ENCODE assay signal across 25 cellular contexts in the genomic region with DNA sequence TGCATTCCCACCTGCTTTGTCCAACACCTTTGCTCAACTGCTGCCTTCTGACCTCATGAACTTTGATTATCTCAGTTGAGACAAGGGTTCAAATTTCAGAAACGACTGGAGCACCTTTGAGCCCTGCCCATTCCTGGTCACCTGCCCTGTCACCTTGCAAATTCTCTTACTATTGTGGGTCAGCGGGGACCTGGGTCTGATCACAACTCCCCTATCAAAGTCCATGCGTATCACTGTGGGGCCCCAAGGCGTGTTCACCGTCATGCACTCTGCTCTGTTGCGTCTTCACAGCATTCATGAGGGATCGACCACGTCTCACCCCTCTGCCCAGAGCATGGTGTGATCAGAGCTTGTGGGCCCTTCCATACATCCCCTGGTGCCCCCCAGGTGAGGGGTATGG. TPM values are rescaled to one million over a fixed set of nuclear protein-coding genes. Genes with fewer than 3 reads are reported as not detected.
A peak's percentile ranks its signal among the peaks of the same experiment; 100 is the strongest.
DNase-seq lines count a peak whose midpoint lies in the region; ATAC-seq and TF ChIP-seq lines count a peak whose summit lies in the region.
"Had no signal": no experiment of that assay in that cellular context is flagged by ENCODE, and none has a peak within 500 bp of the region (broad histone marks: within the 10 kb centered on the region; RNA-seq: fewer than 3 reads in every experiment).

No MANE protein-coding gene starts in this region.

- intact Hi-C loops in mucosa of descending colon (cut with DNase I, micrococcal nuclease) = no loop called here
- intact Hi-C loops in sigmoid colon (cut with DNase I) = no loop called here
- intact Hi-C loops in activated T-helper 1 cell treated with anti-CD3 and anti-CD28 coated beads, Interleukin-12 subunit alpha, Interleukin-12 subunit beta, Interleukin-2, Interleukin-4 antibody, amounts not matched to agents 30 ng/mL and 10 ng/mL and 1 ng/mL, durations not matched to agents 14 hours and 24 hours and 36 hours (cut with micrococcal nuclease) = no loop called here

- TF ChIP-seq EP300 in sigmoid colon (IDR thresholded peaks at IDR 0.05) = no peak

- H3K4me3 Mint-ChIP-seq in activated T-helper 1 cell treated with anti-CD3 and anti-CD28 coated beads, Interleukin-12 subunit alpha, Interleukin-12 subunit beta, Interleukin-2, Interleukin-4 antibody, amounts not matched to agents 30 ng/mL and 10 ng/mL and 1 ng/mL, durations not matched to agents 14 hours and 24 hours and 36 hours = no peak overlapping the region
- H3K4me3 Mint-ChIP-seq: activated CD4-positive, alpha-beta T cell treated with anti-CD3 and anti-CD28 coated beads for 36 hours; effector memory CD8-positive, alpha-beta T cell; naive thymus-derived CD4-positive, alpha-beta T cell had no signal

- no peak for TF ChIP-seq POLR2A in sigmoid colon (IDR thresholded peaks at IDR 0.05)

- no peaks in the 10 kb centered on the region for H3K36me3 ChIP-seq in mucosa of descending colon (ENCODE audit: low read depth)
- H3K36me3 ChIP-seq in sigmoid colon = peaks cover 0 to 7% (median 2%) of the 10 kb centered on the region in 4 donors
- H3K36me3 ChIP-seq in smooth muscle cell (ENCODE audit: low read depth) = no peaks in the 10 kb centered on the region
- H3K36me3 ChIP-seq: gastrocnemius medialis, upper lobe of left lung had no signal

- H3K27ac ChIP-seq in 22Rv1 (peak overlapping the region; percentile 92), cingulate gyrus (ENCODE audit: low read depth, low read length) (peak overlapping the region; percentile 99), sigmoid colon (peak overlapping the region in 3 of 4 donors; percentile 77 to 83 (median 80)), smooth muscle cell (ENCODE audit: low read depth) (no peak overlapping the region)
- H3K27ac ChIP-seq: BLaER1, gastrocnemius medialis had no signal

- DNase-seq in mucosa of descending colon (peak in 2 of 3 donors; percentile 28 to 29), sigmoid colon (no peak), smooth muscle cell (lab: John Stamatoyannopoulos, UW; ENCODE audit: unreplicated experiment) (no peak)
- no peak for DNase-seq in activated T-helper 1 cell treated with anti-CD3 and anti-CD28 coated beads, Interleukin-12 subunit alpha, Interleukin-12 subunit beta, Interleukin-2, Interleukin-4 antibody, amounts not matched to agents 30 ng/mL and 10 ng/mL and 1 ng/mL, durations not matched to agents 14 hours and 24 hours and 36 hours (ENCODE audit: low spot score)
- no peak for DNase-seq in activated effector memory CD4-positive, alpha-beta T cell treated with Interleukin-2 at 50 U/mL for 16 hours
- DNase-seq: activated CD4-positive, alpha-beta T cell treated with anti-CD3 and anti-CD28 coated beads for 36 hours; DND-41; effector memory CD8-positive, alpha-beta T cell; gastrocnemius medialis; Kasumi-1; naive thymus-derived CD4-positive, alpha-beta T cell; NCI-H1048; NCI-H1930; NCI-H226; OCI-M1; SIG-M5; stimulated activated CD4-positive, alpha-beta T cell treated with anti-CD3 and anti-CD28 coated beads, Interleukin-1b, Interleukin-23, amount 100 ng/mL, for 48 hours; upper lobe of left lung had no signal

- WGBS in sigmoid colon, 2 donors = 59 to 82% methylated on average over 8 of the region's 8 CpGs
- WGBS in smooth muscle cell (ENCODE audit: low lambda C conversion rate) = 95% methylated on average over 8 of the region's 8 CpGs

- peaks cover 55% of the 10 kb centered on the region for H4K20me1 ChIP-seq in smooth muscle cell (ENCODE audit: low read depth)

- no peak overlapping the region for H2AFZ ChIP-seq in smooth muscle cell (ENCODE audit: low read depth)

- H3K4me1 Mint-ChIP-seq in activated T-helper 1 cell treated with anti-CD3 and anti-CD28 coated beads, Interleukin-12 subunit alpha, Interleukin-12 subunit beta, Interleukin-2, Interleukin-4 antibody, amounts not matched to agents 30 ng/mL and 10 ng/mL and 1 ng/mL, durations not matched to agents 14 hours and 24 hours and 36 hours (ENCODE audit: low read depth) = no peaks in the 10 kb centered on the region
- H3K4me1 Mint-ChIP-seq: activated CD4-positive, alpha-beta T cell treated with anti-CD3 and anti-CD28 coated beads for 36 hours had no signal

- peaks cover 65% of the 10 kb centered on the region for H3K4me1 ChIP-seq in mucosa of descending colon (ENCODE audit: low read depth)
- peaks cover 0 to 72% (median 66%) of the 10 kb centered on the region in 4 donors for H3K4me1 ChIP-seq in sigmoid colon
- peaks cover 34% of the 10 kb centered on the region for H3K4me1 ChIP-seq in smooth muscle cell (ENCODE audit: low read depth)
- H3K4me1 ChIP-seq: gastrocnemius medialis had no signal

- TF ChIP-seq CTCF in 22Rv1 (IDR thresholded peaks at IDR 0.05) (no peak), mucosa of descending colon (IDR thresholded peaks at IDR 0.05) (no peak), sigmoid colon (IDR thresholded peaks at IDR 0.05) (no peak), smooth muscle cell (IDR thresholded peaks at IDR 0.05; ENCODE audit: borderline replicate concordance, insufficient read depth, poor library complexity, severe bottlenecking) (no peak)

- no peak overlapping the region for H3K4me2 ChIP-seq in smooth muscle cell
- H3K4me2 ChIP-seq: BLaER1 had no signal

- H3K9me3 ChIP-seq in mucosa of descending colon = no peaks in the 10 kb centered on the region
- H3K9me3 ChIP-seq in sigmoid colon = no peaks in the 10 kb centered on the region
- H3K9me3 ChIP-seq in smooth muscle cell (replicated peaks; ENCODE audit: low read depth) = no peaks in the 10 kb centered on the region
- H3K9me3 ChIP-seq: BLaER1, esophagus muscularis mucosa, gastrocnemius medialis, upper lobe of left lung had no signal

- peaks cover 17% of the 10 kb centered on the region for H3K79me2 ChIP-seq in smooth muscle cell (ENCODE audit: low read depth)

- H3K27me3 ChIP-seq in sigmoid colon = no peaks in the 10 kb centered on the region
- H3K27me3 ChIP-seq in smooth muscle cell (ENCODE audit: low read depth) = no peaks in the 10 kb centered on the region
- H3K27me3 ChIP-seq: BLaER1, esophagus muscularis mucosa, gastrocnemius medialis, upper lobe of left lung had no signal

- no peaks in the 10 kb centered on the region for H3K9me3 Mint-ChIP-seq in activated T-helper 1 cell treated with anti-CD3 and anti-CD28 coated beads, Interleukin-12 subunit alpha, Interleukin-12 subunit beta, Interleukin-2, Interleukin-4 antibody, amounts not matched to agents 30 ng/mL and 10 ng/mL and 1 ng/mL, durations not matched to agents 14 hours and 24 hours and 36 hours
- H3K9me3 Mint-ChIP-seq: activated naive CD4-positive, alpha-beta T cell treated with anti-CD3 and anti-CD28 coated beads, Interleukin-2, amount 50 U/mL, for 72 hours; effector memory CD8-positive, alpha-beta T cell; naive thymus-derived CD4-positive, alpha-beta T cell had no signal

- H3K27me3 Mint-ChIP-seq in activated T-helper 1 cell treated with anti-CD3 and anti-CD28 coated beads, Interleukin-12 subunit alpha, Interleukin-12 subunit beta, Interleukin-2, Interleukin-4 antibody, amounts not matched to agents 30 ng/mL and 10 ng/mL and 1 ng/mL, durations not matched to agents 14 hours and 24 hours and 36 hours (ENCODE audit: insufficient read depth) = peaks cover 5% of the 10 kb centered on the region

- no peaks in the 10 kb centered on the region for H3K36me3 Mint-ChIP-seq in activated T-helper 1 cell treated with anti-CD3 and anti-CD28 coated beads, Interleukin-12 subunit alpha, Interleukin-12 subunit beta, Interleukin-2, Interleukin-4 antibody, amounts not matched to agents 30 ng/mL and 10 ng/mL and 1 ng/mL, durations not matched to agents 14 hours and 24 hours and 36 hours (ENCODE audit: low read depth)
- H3K36me3 Mint-ChIP-seq: activated naive CD4-positive, alpha-beta T cell treated with anti-CD3 and anti-CD28 coated beads, Interleukin-2, amount 50 U/mL, for 72 hours; naive thymus-derived CD4-positive, alpha-beta T cell had no signal

- no peak overlapping the region for H3K4me3 ChIP-seq in mucosa of descending colon
- no peak overlapping the region for H3K4me3 ChIP-seq in sigmoid colon
- no peak overlapping the region for H3K4me3 ChIP-seq in smooth muscle cell
- H3K4me3 ChIP-seq: BLaER1, esophagus muscularis mucosa, gastrocnemius medialis, upper lobe of left lung had no signal

- no peaks in the 10 kb centered on the region for H3F3A ChIP-seq in smooth muscle cell (ENCODE audit: low read depth)

- ATAC-seq in mucosa of descending colon (no peak), GM18520 (IDR thresholded peaks at IDR 0.05; ENCODE audit: unreplicated experiment) (no peak)
- ATAC-seq: activated CD4-positive, alpha-beta T cell treated with anti-CD3 and anti-CD28 coated beads for 36 hours; activated naive CD4-positive, alpha-beta T cell treated with anti-CD3 and anti-CD28 coated beads, Interleukin-2, amount 50 U/mL, for 72 hours; effector memory CD8-positive, alpha-beta T cell; gastrocnemius medialis; HCT116; naive thymus-derived CD4-positive, alpha-beta T cell had no signal

- H3K27ac Mint-ChIP-seq in activated T-helper 1 cell treated with anti-CD3 and anti-CD28 coated beads, Interleukin-12 subunit alpha, Interleukin-12 subunit beta, Interleukin-2, Interleukin-4 antibody, amounts not matched to agents 30 ng/mL and 10 ng/mL and 1 ng/mL, durations not matched to agents 14 hours and 24 hours and 36 hours = no peak overlapping the region
- H3K27ac Mint-ChIP-seq: activated CD4-positive, alpha-beta T cell treated with anti-CD3 and anti-CD28 coated beads for 36 hours; activated naive CD4-positive, alpha-beta T cell treated with anti-CD3 and anti-CD28 coated beads, Interleukin-2, amount 50 U/mL, for 72 hours; effector memory CD8-positive, alpha-beta T cell; naive thymus-derived CD4-positive, alpha-beta T cell had no signal

- H3K9ac ChIP-seq in smooth muscle cell (ENCODE audit: low read depth) = no peak overlapping the region
- H3K9ac ChIP-seq: BLaER1 had no signal

RNA-seq across cellular contexts. Expression of a gene that starts 12.9 kb away (rescaled TPM):
- 100 to 1,000 TPM; 355 to 752 (median 384) TPM for total RNA-seq in mucosa of descending colon
- 10 to 100 TPM; 38.2 to 78.7 (median 42.9) TPM for total RNA-seq in sigmoid colon
- 100 to 1,000 TPM in 1 of 3 donors, 10 to 100 TPM in 2; 18.6 to 125 (median 31.7) TPM for polyA plus RNA-seq in sigmoid colon
- 51.5 and 71.0 TPM in 2 replicates for total RNA-seq in smooth muscle cell
- polyA plus RNA-seq in smooth muscle cell = 39.9 and 69.9 TPM in 2 replicates
- 0.69 and 0.93 TPM in 2 replicates for total RNA-seq in activated T-helper 1 cell treated with anti-CD3 and anti-CD28 coated beads, Interleukin-12 subunit alpha, Interleukin-12 subunit beta, Interleukin-2, Interleukin-4 antibody, amounts not matched to agents 30 ng/mL and 10 ng/mL and 1 ng/mL, durations not matched to agents 14 hours and 24 hours and 36 hours
- polyA plus RNA-seq: naive thymus-derived CD4-positive, alpha-beta T cell had no signal

Comparison
In these comparisons a context has a peak if more than half of its experiments do, and no peak if none do; other contexts are left out.
1. DNase-seq: peak in mucosa of descending colon (2 of 3); none in sigmoid colon (single experiment), smooth muscle cell (single experiment), activated T-helper 1 cell treated with anti-CD3 and anti-CD28 coated beads, Interleukin-12 subunit alpha, Interleukin-12 subunit beta, Interleukin-2, Interleukin-4 antibody, amounts not matched to agents 30 ng/mL and 10 ng/mL and 1 ng/mL, durations not matched to agents 14 hours and 24 hours and 36 hours (single experiment) and activated effector memory CD4-positive, alpha-beta T cell treated with Interleukin-2 at 50 U/mL for 16 hours (single experiment).
2. RNA of a gene that starts 12.9 kb away (total RNA-seq): 355 to 752 TPM in mucosa of descending colon, 51.5 to 71.0 TPM in smooth muscle cell and 38.2 to 78.7 TPM in sigmoid colon; 0.69 to 0.93 TPM in activated T-helper 1 cell treated with anti-CD3 and anti-CD28 coated beads, Interleukin-12 subunit alpha, Interleukin-12 subunit beta, Interleukin-2, Interleukin-4 antibody, amounts not matched to agents 30 ng/mL and 10 ng/mL and 1 ng/mL, durations not matched to agents 14 hours and 24 hours and 36 hours; every median in the first group is over 10 times any median in the second.